15 cellular contexts compared by ENCODE assay signal in genomic region chr2:177275041-177275440, GRCh38. TPM values are rescaled to one million over a fixed set of nuclear protein-coding genes. Genes with fewer than 3 reads are reported as not detected.
A peak's percentile ranks its signal among the peaks of the same experiment; 100 is the strongest.
DNase-seq lines count a peak whose midpoint lies in the region; ATAC-seq, FAIRE-seq and TF ChIP-seq lines count a peak whose summit lies in the region.
"Had no signal": no experiment of that assay in that cellular context is flagged by ENCODE, and none has a peak within 500 bp of the region (broad histone marks: within the 10 kb centered on the region; RNA-seq: fewer than 3 reads in every experiment).

No MANE protein-coding gene starts in this region.

- DNase-seq in EH (ENCODE audit: low read depth) (peak; percentile 72), astrocyte (ENCODE audit: low read depth) (peak; percentile 86), foreskin keratinocyte (peak in 1 of 2 donors; percentile 65), gastrocnemius medialis (no peak), retina (no peak)
- DNase-seq: CD8-positive, alpha-beta T cell; NCI-H1417 treated with DMSO at 0.1 percent for 48 hours; NCI-H774; upper lobe of right lung had no signal

- H3K4me1 Mint-ChIP-seq in astrocyte (ENCODE audit: low read depth, unreplicated experiment), result no peaks in the 10 kb centered on the region

- H3K9me3 Mint-ChIP-seq in astrocyte (ENCODE audit: unreplicated experiment), result no peaks in the 10 kb centered on the region
- H3K9me3 Mint-ChIP-seq: activated T-helper 1 cell treated with anti-CD3 and anti-CD28 coated beads, Interleukin-12 subunit alpha, Interleukin-12 subunit beta, Interleukin-2, Interleukin-4 antibody, amounts not matched to agents 30 ng/mL and 10 ng/mL and 1 ng/mL, durations not matched to agents 14 hours and 24 hours and 36 hours; CD8-positive, alpha-beta T cell had no signal

- no peak for FAIRE-seq in astrocyte (lab: Jason Lieb, UNC)
- FAIRE-seq: HTR-8/SVneo had no signal

- TF ChIP-seq POLR2A in gastrocnemius medialis (IDR thresholded peaks at IDR 0.05), result no peak

- H3K4me1 ChIP-seq in astrocyte (ENCODE audit: insufficient read depth, low read length), result peaks cover 8% of the 10 kb centered on the region
- H3K4me1 ChIP-seq in foreskin keratinocyte, result peaks cover 21% of the 10 kb centered on the region
- peaks cover 22 to 44% of the 10 kb centered on the region in 2 donors for H3K4me1 ChIP-seq in gastrocnemius medialis

- H3K79me2 ChIP-seq in astrocyte (ENCODE audit: insufficient read depth, low read length), result no peaks in the 10 kb centered on the region

- H3K9ac ChIP-seq in astrocyte (ENCODE audit: low read length), result no peak overlapping the region

- H3K4me3 ChIP-seq in astrocyte (ENCODE audit: insufficient read depth, low read depth, low read length), result no peak overlapping the region
- H3K4me3 ChIP-seq in gastrocnemius medialis, result no peak overlapping the region
- H3K4me3 ChIP-seq: upper lobe of right lung had no signal

- ATAC-seq in foreskin keratinocyte, result peak; percentile 39
- ATAC-seq in gastrocnemius medialis, result peak; percentile 64 to 78
- ATAC-seq in HG02852 (IDR thresholded peaks at IDR 0.05; ENCODE audit: unreplicated experiment), result no peak
- no peak for ATAC-seq in GM18498 (IDR thresholded peaks at IDR 0.05; ENCODE audit: unreplicated experiment)
- no peak for ATAC-seq in GM19328 (IDR thresholded peaks at IDR 0.05; ENCODE audit: unreplicated experiment)
- ATAC-seq: activated CD4-positive, CD25-positive, alpha-beta regulatory T cell treated with anti-CD3 and anti-CD28 coated beads, Interleukin-2, amount 50 U/mL, for 24 hours; CD8-positive, alpha-beta T cell; upper lobe of right lung had no signal

- H3K36me3 Mint-ChIP-seq in astrocyte (ENCODE audit: low read depth, unreplicated experiment), result no peaks in the 10 kb centered on the region
- H3K36me3 Mint-ChIP-seq: CD8-positive, alpha-beta T cell had no signal

- H3K27me3 ChIP-seq in astrocyte (ENCODE audit: insufficient read depth, low read length) (no peaks in the 10 kb centered on the region), foreskin keratinocyte (no peaks in the 10 kb centered on the region), gastrocnemius medialis (no peaks in the 10 kb centered on the region)
- H3K27me3 ChIP-seq: upper lobe of right lung had no signal

- H3K9me3 ChIP-seq in astrocyte (ENCODE audit: insufficient read depth, low read depth, low read length) (no peaks in the 10 kb centered on the region), gastrocnemius medialis (no peaks in the 10 kb centered on the region)
- H3K9me3 ChIP-seq: upper lobe of right lung had no signal

- H3K27me3 Mint-ChIP-seq in astrocyte (ENCODE audit: low read depth, unreplicated experiment), result no peaks in the 10 kb centered on the region

- H3K27ac ChIP-seq in astrocyte (ENCODE audit: low read depth, low read length), result no peak overlapping the region
- H3K27ac ChIP-seq in foreskin keratinocyte, result no peak overlapping the region
- H3K27ac ChIP-seq in gastrocnemius medialis, result peak overlapping the region in 2 of 4 donors; percentile 31 to 35

- H4K20me1 ChIP-seq in astrocyte (ENCODE audit: insufficient read depth, low read length), result no peaks in the 10 kb centered on the region

- TF ChIP-seq CTCF in astrocyte (IDR thresholded peaks at IDR 0.05; ENCODE audit: insufficient read depth, low read depth, low read length) (no peak), foreskin keratinocyte (conservative IDR thresholded peaks at IDR 0.05) (peak; percentile 1), gastrocnemius medialis (IDR thresholded peaks at IDR 0.05 in 4 of 5, conservative IDR thresholded peaks at IDR 0.05 in 1 of 5) (no peak)

- no peak overlapping the region for H3K27ac Mint-ChIP-seq in astrocyte (ENCODE audit: unreplicated experiment)
- H3K27ac Mint-ChIP-seq: activated T-helper 1 cell treated with anti-CD3 and anti-CD28 coated beads, Interleukin-12 subunit alpha, Interleukin-12 subunit beta, Interleukin-2, Interleukin-4 antibody, amounts not matched to agents 30 ng/mL and 10 ng/mL and 1 ng/mL, durations not matched to agents 14 hours and 24 hours and 36 hours; CD8-positive, alpha-beta T cell had no signal

- H3K36me3 ChIP-seq in astrocyte (ENCODE audit: insufficient read depth, low read length), result no peaks in the 10 kb centered on the region
- H3K36me3 ChIP-seq in gastrocnemius medialis, result no peaks in the 10 kb centered on the region
- H3K36me3 ChIP-seq: upper lobe of right lung had no signal

- no peak overlapping the region for H2AFZ ChIP-seq in astrocyte (ENCODE audit: low read depth, low read length)

- intact Hi-C loops in gastrocnemius medialis (cut with DNase I; ENCODE audit: low total_unique reads), result no loop called here

- no peak overlapping the region for H3K4me3 Mint-ChIP-seq in astrocyte (ENCODE audit: unreplicated experiment)
- H3K4me3 Mint-ChIP-seq: activated T-helper 1 cell treated with anti-CD3 and anti-CD28 coated beads, Interleukin-12 subunit alpha, Interleukin-12 subunit beta, Interleukin-2, Interleukin-4 antibody, amounts not matched to agents 30 ng/mL and 10 ng/mL and 1 ng/mL, durations not matched to agents 14 hours and 24 hours and 36 hours; CD8-positive, alpha-beta T cell had no signal

- in situ Hi-C loops in gastrocnemius medialis (cut with MboI; ENCODE audit: low sequenced_read_pairs in 4 of 4), result loop anchor here in 2 of 4 donors (10.0 to 25.0 kb wide), 2 partner anchors 50 to 88 kb away; no protein-coding TSS in a partner anchor

- no peak overlapping the region for H3K4me2 ChIP-seq in astrocyte (ENCODE audit: low read length)

RNA-seq across cellular contexts. Expression of gene NFE2L2, which starts 10.5 kb away (rescaled TPM):
- total RNA-seq in astrocyte, result 81.0 and 83.3 TPM in 2 replicates
- 85.0 TPM in 2 replicates for total RNA-seq in foreskin keratinocyte
- polyA plus RNA-seq in foreskin keratinocyte, result 47.1 and 59.4 TPM in 2 replicates
- 10 to 100 TPM; 33.0 to 93.3 (median 59.1) TPM for total RNA-seq in gastrocnemius medialis

Comparison
In these comparisons a context has a peak if more than half of its experiments do, and no peak if none do; other contexts are left out.
1. DNase-seq: peak in EH (single experiment) and astrocyte (single experiment); none in gastrocnemius medialis (0 of 2) and retina (single experiment).
2. ATAC-seq: peak in foreskin keratinocyte (single experiment) and gastrocnemius medialis (2 of 2); none in HG02852 (single experiment), GM18498 (single experiment) and GM19328 (single experiment).